8 cellular contexts compared by ENCODE assay signal in genomic region chr6:70566751-70567382, GRCh38. TPM values are rescaled to one million over a fixed set of nuclear protein-coding genes. Genes with fewer than 3 reads are reported as not detected.
DNase-seq lines count a peak whose midpoint lies in the region; ATAC-seq, FAIRE-seq and TF ChIP-seq lines count a peak whose summit lies in the region.

SDHAF4 (plus strand) TSS chr6:70566930; CDS start chr6:70566941, 11 bp downstream.

- intact Hi-C loops in aorta (cut with DNase I) = loop anchor here (5.0 to 10.0 kb wide), 3 partner anchors 95 to 152 kb away; partner anchors contain the start of genes FAM135A (in 1 of the 2) and SMAP1 (in 1 of the 2)

- H3K4me2 ChIP-seq in hepatocyte = peak within 1 kb of the TSS; percentile 74

- peaks cover 18% of the 10 kb centered on the region for H3K79me2 ChIP-seq in hepatocyte

- H3K4me1 ChIP-seq in hepatocyte (ENCODE audit: insufficient read depth) = no peaks in the 10 kb centered on the region
- H3K4me1 ChIP-seq in aorta (ENCODE audit: control insufficient read depth in 1 of 2, insufficient read depth in 2 of 2, low read length in 2 of 2) = no peaks in the 10 kb centered on the region

- H3K36me3 ChIP-seq in hepatocyte (replicated peaks; ENCODE audit: insufficient read depth, low read depth) (no peaks in the 10 kb centered on the region), aorta (ENCODE audit: control insufficient read depth in 1 of 2, insufficient read depth in 2 of 2, low read length in 1 of 2) (no peaks in the 10 kb centered on the region)

- H3K27me3 ChIP-seq in hepatocyte (no peaks in the 10 kb centered on the region), aorta (ENCODE audit: control insufficient read depth in 1 of 2, insufficient read depth in 2 of 2, low read length in 1 of 2) (no peaks in the 10 kb centered on the region)

- no peak for TF ChIP-seq CTCF in astrocyte of the cerebellum (IDR thresholded peaks at IDR 0.05; ENCODE audit: low read depth, low read length, missing control alignments)
- TF ChIP-seq CTCF in hepatocyte (IDR thresholded peaks at IDR 0.05; ENCODE audit: poor library complexity) = no peak

- peak; percentile 96 for DNase-seq in GM18507 (ENCODE audit: extremely low spot score, insufficient read length, low read depth)
- peak; percentile 86 to 87 for DNase-seq in NCI-H1930 (lab: John Stamatoyannopoulos, UW)
- peak; percentile 86 for DNase-seq in T-helper 22 cell (ENCODE audit: low read depth)
- DNase-seq in astrocyte of the cerebellum (ENCODE audit: low read depth) = peak; percentile 55
- peak; percentile 96 for DNase-seq in hepatocyte (ENCODE audit: low spot score)
- DNase-seq in renal cortical epithelial cell (ENCODE audit: low read depth) = peak; percentile 69
- DNase-seq in aorta = peak; percentile 95 to 98

- no peaks in the 10 kb centered on the region for H4K20me1 ChIP-seq in hepatocyte (ENCODE audit: insufficient read depth, poor library complexity, severe bottlenecking)

- H3K4me3 ChIP-seq in astrocyte of the cerebellum (ENCODE audit: low read depth, low read length) (peak within 1 kb of the TSS; percentile 87), hepatocyte (peak within 1 kb of the TSS; percentile 53), aorta (ENCODE audit: low read length in 2 of 2) (peak within 1 kb of the TSS; percentile 67 to 84)

- H3K27ac ChIP-seq in hepatocyte = peak within 1 kb of the TSS; percentile 85
- H3K27ac ChIP-seq in aorta (ENCODE audit: low read depth in 1 of 2, low read length in 2 of 2) = peak within 1 kb of the TSS in 1 of 2 donors; percentile 58

- H3K9me3 ChIP-seq in hepatocyte (ENCODE audit: low read depth) (no peaks in the 10 kb centered on the region), aorta (ENCODE audit: control insufficient read depth, low read length) (no peaks in the 10 kb centered on the region)

- FAIRE-seq in GM18507 (lab: Jason Lieb, UNC) = peak; percentile 88

- H3K9me2 ChIP-seq in hepatocyte (replicated peaks; ENCODE audit: insufficient read depth) = no peaks in the 10 kb centered on the region

- 2% methylated on average over 44 of the region's 49 CpGs for WGBS in hepatocyte (ENCODE audit: low lambda C conversion rate, missing lambda C conversion rate)
- 0% methylated on average over 47 to 49 of the region's 49 CpGs for WGBS in aorta, 2 donors

- in situ Hi-C loops in astrocyte of the cerebellum (cut with HindIII; ENCODE audit: low sequenced_read_pairs) = no loop called here

- ATAC-seq in HG02973 (IDR thresholded peaks at IDR 0.05; ENCODE audit: unreplicated experiment) (peak; percentile 98), aorta (ENCODE audit: low FRiP score) (peak; percentile 98)

- H2AFZ ChIP-seq in hepatocyte = peak within 1 kb of the TSS; percentile 85

RNA-seq across cellular contexts. Expression of gene SDHAF4, which starts in this region (rescaled TPM):
- total RNA-seq in hepatocyte (16.0 and 16.9 TPM in 2 replicates), renal cortical epithelial cell (7.7 and 16.3 TPM in 2 replicates), aorta (1 to 10 TPM; 6.3 to 7.9 TPM)
- polyA plus RNA-seq in hepatocyte (10.9 and 11.9 TPM in 2 replicates), aorta (1 to 10 TPM; 6.7 to 6.8 TPM)
